ENCODE assay signal across 1 cellular context in the genomic region with DNA sequence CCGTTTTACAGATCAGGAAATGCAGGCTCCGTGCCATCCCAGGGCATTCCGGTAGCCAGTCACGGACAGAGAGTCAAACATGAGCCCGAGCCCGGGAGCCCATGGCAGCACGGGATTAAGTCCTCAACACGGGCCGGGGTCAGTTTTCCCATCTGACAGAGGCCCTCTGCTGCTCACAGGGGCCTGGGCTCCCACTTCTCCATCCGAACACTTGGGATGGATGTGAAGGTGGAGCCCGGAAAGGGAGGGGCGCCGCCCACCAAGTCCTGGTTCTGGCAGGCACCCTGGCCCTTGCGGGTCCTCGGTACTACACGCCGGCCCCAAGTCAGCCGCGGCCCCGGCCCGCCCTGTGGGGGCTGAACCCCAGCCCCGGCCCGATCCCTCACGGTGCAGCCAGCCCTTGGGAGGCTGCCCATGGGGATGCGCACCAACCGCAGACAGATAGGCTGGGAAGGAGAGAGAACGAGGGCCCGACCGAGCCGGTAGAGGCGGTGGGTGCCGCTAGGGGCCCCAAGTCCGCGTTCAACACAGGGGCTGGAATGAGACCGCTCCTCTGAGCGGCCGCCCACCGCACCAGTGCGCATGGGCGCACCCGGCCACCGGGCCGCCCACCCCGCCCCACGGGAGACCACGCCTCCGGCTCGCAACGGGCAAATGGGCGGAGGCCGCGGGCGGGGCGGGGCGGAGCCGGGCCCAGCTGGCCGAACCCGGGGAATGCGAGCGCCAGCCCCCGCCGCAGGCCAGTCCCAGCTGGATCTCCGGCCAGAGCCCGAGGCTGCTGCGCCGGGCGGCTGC.
A peak's percentile ranks its signal among the peaks of the same experiment; 100 is the strongest.
TF ChIP-seq lines count a peak whose summit lies in the region.

Gene CAPN5 (plus strand): TSS at position 743 of the 795 bp plus-strand sequence. CDS start 17,916 bp downstream, outside the sequence.

TF ChIP-seq in HepG2, 621 proteins besides CTCF, POLR2A, EP300 and RAD21 (continued from another document and continues in another):
- TF ChIP-seq, protein P1, sequence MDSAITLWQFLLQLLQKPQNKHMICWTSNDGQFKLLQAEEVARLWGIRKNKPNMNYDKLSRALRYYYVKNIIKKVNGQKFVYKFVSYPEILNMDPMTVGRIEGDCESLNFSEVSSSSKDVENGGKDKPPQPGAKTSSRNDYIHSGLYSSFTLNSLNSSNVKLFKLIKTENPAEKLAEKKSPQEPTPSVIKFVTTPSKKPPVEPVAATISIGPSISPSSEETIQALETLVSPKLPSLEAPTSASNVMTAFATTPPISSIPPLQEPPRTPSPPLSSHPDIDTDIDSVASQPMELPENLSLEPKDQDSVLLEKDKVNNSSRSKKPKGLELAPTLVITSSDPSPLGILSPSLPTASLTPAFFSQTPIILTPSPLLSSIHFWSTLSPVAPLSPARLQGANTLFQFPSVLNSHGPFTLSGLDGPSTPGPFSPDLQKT (CRISPR knock-in tag; IDR thresholded peaks at IDR 0.05; ENCODE audit: borderline replicate concordance): no peak
- TF ChIP-seq ZNF747 (CRISPR knock-in tag; IDR thresholded peaks at IDR 0.05; ENCODE audit: borderline replicate concordance) (no peak; the same call in 1 of the 2 replicates), KMT2B (CRISPR knock-in tag; IDR thresholded peaks at IDR 0.05) (0 out of 2 replicates have a peak, but pooled peaks have one; percentile 19), PATZ1 (CRISPR knock-in tag; IDR thresholded peaks at IDR 0.05) (no peak), NFKB2 (CRISPR knock-in tag; IDR thresholded peaks at IDR 0.05; ENCODE audit: borderline replicate concordance) (no peak), RFX5 (IDR thresholded peaks at IDR 0.05; ENCODE audit: low read depth, low read length) (no peak), ATF7 (IDR thresholded peaks at IDR 0.05) (no peak), ATF7 (CRISPR knock-in tag; IDR thresholded peaks at IDR 0.05) (no peak), ZNF556 (CRISPR knock-in tag; IDR thresholded peaks at IDR 0.05; ENCODE audit: borderline replicate concordance) (peak; percentile 7; the same call in 1 of the 2 replicates), ZNF333 (CRISPR knock-in tag; IDR thresholded peaks at IDR 0.05; ENCODE audit: borderline replicate concordance) (0 out of 2 replicates have a peak, but pooled peaks have one; percentile 86), XBP1 (CRISPR knock-in tag; IDR thresholded peaks at IDR 0.05) (no peak), RNF219 (CRISPR knock-in tag; IDR thresholded peaks at IDR 0.05) (no peak), SMC3 (IDR thresholded peaks at IDR 0.05; ENCODE audit: low read length) (no peak), SIX4 (CRISPR knock-in tag; IDR thresholded peaks at IDR 0.05) (no peak), ATF7-NPFF (CRISPR knock-in tag; IDR thresholded peaks at IDR 0.05; ENCODE audit: low read depth) (peak; percentile 74), ZFX (CRISPR knock-in tag; IDR thresholded peaks at IDR 0.05; ENCODE audit: low read depth) (peak; percentile 85), TBP (CRISPR knock-in tag; IDR thresholded peaks at IDR 0.05) (no peak), ZNF646 (CRISPR knock-in tag; IDR thresholded peaks at IDR 0.05) (no peak), ZNF550 (CRISPR knock-in tag; IDR thresholded peaks at IDR 0.05; ENCODE audit: borderline replicate concordance) (peak; percentile 81; the same call in 1 of the 2 replicates), HMGA1 (CRISPR knock-in tag; conservative IDR thresholded peaks at IDR 0.05) (no peak), MLXIP (CRISPR knock-in tag; IDR thresholded peaks at IDR 0.05; ENCODE audit: borderline replicate concordance) (no peak), EZH2 (conservative IDR thresholded peaks at IDR 0.05; ENCODE audit: low read depth, low read length) (no peak), ZBTB25 (CRISPR knock-in tag; IDR thresholded peaks at IDR 0.05) (no peak), PAWR (CRISPR knock-in tag; IDR thresholded peaks at IDR 0.05; ENCODE audit: borderline replicate concordance) (no peak), HDAC2 (CRISPR knock-in tag; IDR thresholded peaks at IDR 0.05) (no peak), GMEB1 (CRISPR knock-in tag; IDR thresholded peaks at IDR 0.05; ENCODE audit: borderline replicate concordance) (0 out of 2 replicates have a peak, but pooled peaks have one; percentile 19)
- TF ChIP-seq, protein P2, sequence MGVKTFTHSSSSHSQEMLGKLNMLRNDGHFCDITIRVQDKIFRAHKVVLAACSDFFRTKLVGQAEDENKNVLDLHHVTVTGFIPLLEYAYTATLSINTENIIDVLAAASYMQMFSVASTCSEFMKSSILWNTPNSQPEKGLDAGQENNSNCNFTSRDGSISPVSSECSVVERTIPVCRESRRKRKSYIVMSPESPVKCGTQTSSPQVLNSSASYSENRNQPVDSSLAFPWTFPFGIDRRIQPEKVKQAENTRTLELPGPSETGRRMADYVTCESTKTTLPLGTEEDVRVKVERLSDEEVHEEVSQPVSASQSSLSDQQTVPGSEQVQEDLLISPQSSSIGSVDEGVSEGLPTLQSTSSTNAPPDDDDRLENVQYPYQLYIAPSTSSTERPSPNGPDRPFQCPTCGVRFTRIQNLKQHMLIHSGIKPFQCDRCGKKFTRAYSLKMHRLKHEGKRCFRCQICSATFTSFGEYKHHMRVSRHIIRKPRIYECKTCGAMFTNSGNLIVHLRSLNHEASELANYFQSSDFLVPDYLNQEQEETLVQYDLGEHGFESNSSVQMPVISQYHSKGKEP (CRISPR knock-in tag; IDR thresholded peaks at IDR 0.05): no peak
- TF ChIP-seq, protein P3, sequence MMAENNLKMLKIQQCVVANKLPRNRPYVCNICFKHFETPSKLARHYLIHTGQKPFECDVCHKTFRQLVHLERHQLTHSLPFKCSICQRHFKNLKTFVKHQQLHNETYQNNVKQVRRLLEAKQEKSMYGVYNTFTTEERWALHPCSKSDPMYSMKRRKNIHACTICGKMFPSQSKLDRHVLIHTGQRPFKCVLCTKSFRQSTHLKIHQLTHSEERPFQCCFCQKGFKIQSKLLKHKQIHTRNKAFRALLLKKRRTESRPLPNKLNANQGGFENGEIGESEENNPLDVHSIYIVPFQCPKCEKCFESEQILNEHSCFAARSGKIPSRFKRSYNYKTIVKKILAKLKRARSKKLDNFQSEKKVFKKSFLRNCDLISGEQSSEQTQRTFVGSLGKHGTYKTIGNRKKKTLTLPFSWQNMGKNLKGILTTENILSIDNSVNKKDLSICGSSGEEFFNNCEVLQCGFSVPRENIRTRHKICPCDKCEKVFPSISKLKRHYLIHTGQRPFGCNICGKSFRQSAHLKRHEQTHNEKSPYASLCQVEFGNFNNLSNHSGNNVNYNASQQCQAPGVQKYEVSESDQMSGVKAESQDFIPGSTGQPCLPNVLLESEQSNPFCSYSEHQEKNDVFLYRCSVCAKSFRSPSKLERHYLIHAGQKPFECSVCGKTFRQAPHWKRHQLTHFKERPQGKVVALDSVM (CRISPR knock-in tag; IDR thresholded peaks at IDR 0.05): no peak; the same call in 1 of the 2 replicates
